In genomic region chr17:61927211-61928100, GRCh38 we compare ENCODE assay signal across 8 cellular contexts. TPM values are rescaled to one million over a fixed set of nuclear protein-coding genes. Genes with fewer than 3 reads are reported as not detected.
DNase-seq lines count a peak whose midpoint lies in the region; ATAC-seq and TF ChIP-seq lines count a peak whose summit lies in the region.

Gene INTS2, minus strand, starts transcription at chr17:61927982. Its CDS starts 1,338 bp downstream, at chr17:61926644.

- H3K4me3 ChIP-seq in esophagus squamous epithelium, result peak within 1 kb of the TSS; percentile 70 to 83 (median 76)

- peaks cover 3% of the 10 kb centered on the region for H3K27me3 Mint-ChIP-seq in activated T-cell treated with anti-CD3 and anti-CD28 coated beads, Interleukin-2, amount 50 U/mL, for 24 hours

- peak within 1 kb of the TSS; percentile 94 for H3K27ac Mint-ChIP-seq in activated T-cell treated with anti-CD3 and anti-CD28 coated beads, Interleukin-2, amount 50 U/mL, for 24 hours

- peak within 1 kb of the TSS; percentile 87 for H3K4me3 Mint-ChIP-seq in activated T-cell treated with anti-CD3 and anti-CD28 coated beads, Interleukin-2, amount 50 U/mL, for 24 hours

- peak in 3 of 4 donors; percentile 82 to 88 (median 87) for TF ChIP-seq POLR2A in esophagus squamous epithelium (IDR thresholded peaks at IDR 0.05)

- peak; percentile 73 for ATAC-seq in GM21723 (IDR thresholded peaks at IDR 0.05; ENCODE audit: unreplicated experiment)

- H3K9me3 ChIP-seq in esophagus squamous epithelium, result no peaks in the 10 kb centered on the region

- peak in 3 of 6 experiments; percentile 8 to 33 (median 9) for TF ChIP-seq CTCF in esophagus squamous epithelium (IDR thresholded peaks at IDR 0.05)

- no peaks in the 10 kb centered on the region for H3K9me3 Mint-ChIP-seq in activated T-cell treated with anti-CD3 and anti-CD28 coated beads, Interleukin-2, amount 50 U/mL, for 24 hours

- DNase-seq in DMS 273 (lab: John Stamatoyannopoulos, UW; ENCODE audit: unreplicated experiment), result peak; percentile 97
- DNase-seq in KG1 (lab: John Stamatoyannopoulos, UW), result peak; percentile 87
- peak; percentile 96 for DNase-seq in activated T-cell treated with anti-CD3 and anti-CD28 coated beads, Interleukin-2, amount 50 U/mL, for 24 hours
- DNase-seq in esophagus squamous epithelium (lab: John Stamatoyannopoulos, UW), result peak; percentile 60
- DNase-seq in myocyte (ENCODE audit: low read depth), result peak; percentile 98
- DNase-seq in stimulated activated CD8-positive, alpha-beta memory T cell treated with anti-CD3 and anti-CD28 coated beads, Interleukin-7, amount 100 ng/mL, for 4 hours (ENCODE audit: low read depth in 2 of 2), result peak; percentile 91 to 94

- H3K36me3 ChIP-seq in esophagus squamous epithelium, result peaks cover 0 to 29% (median 12%) of the 10 kb centered on the region in 3 donors

- H3K27ac ChIP-seq in esophagus squamous epithelium, result peak within 1 kb of the TSS; percentile 83 to 93 (median 90)

- no peaks in the 10 kb centered on the region for H3K27me3 ChIP-seq in esophagus squamous epithelium

- H3K36me3 Mint-ChIP-seq in activated T-cell treated with anti-CD3 and anti-CD28 coated beads, Interleukin-2, amount 50 U/mL, for 24 hours (ENCODE audit: low read depth), result peaks cover 45% of the 10 kb centered on the region

- peaks cover 19% of the 10 kb centered on the region for H3K4me1 Mint-ChIP-seq in activated T-cell treated with anti-CD3 and anti-CD28 coated beads, Interleukin-2, amount 50 U/mL, for 24 hours (ENCODE audit: low read depth)

- intact Hi-C loops in esophagus squamous epithelium (cut with DNase I), result no loop called here

- H3K4me1 ChIP-seq in esophagus squamous epithelium, result peaks cover 6 to 24% (median 8%) of the 10 kb centered on the region in 3 donors

- 0% methylated on average over 17 to 32 of the region's 58 CpGs for WGBS in esophagus squamous epithelium, 2 donors

TF ChIP-seq in PFSK-1, 5 proteins besides CTCF, POLR2A, EP300 and RAD21:
- peak; percentile 99 for TF ChIP-seq POLR2AphosphoS5 (IDR thresholded peaks at IDR 0.05; ENCODE audit: low read depth, low read length)
- peak; percentile 93 for TF ChIP-seq TAF1 (IDR thresholded peaks at IDR 0.05; ENCODE audit: borderline replicate concordance, insufficient read depth, low read length)
- no peak for TF ChIP-seq REST (IDR thresholded peaks at IDR 0.05; ENCODE audit: insufficient read depth in 1 of 2, low read depth in 2 of 2, low read length in 2 of 2)
- TF ChIP-seq FOXP2 (optimal IDR thresholded peaks at IDR 0.05; ENCODE audit: borderline replicate concordance, extremely low read depth, extremely low read length, insufficient read depth), result peak; percentile 13
- TF ChIP-seq SIN3A (IDR thresholded peaks at IDR 0.05; ENCODE audit: borderline replicate concordance, insufficient read depth, low read length), result no peak
TF ChIP-seq in PFSK-1: peak in this region for 3.

RNA-seq across cellular contexts. Expression of gene INTS2, which starts in this region (rescaled TPM):
- polyA plus RNA-seq in PFSK-1 (2012; ENCODE audit: insufficient read length, low read depth), result 4.4 TPM
- total RNA-seq in esophagus squamous epithelium, result 10 to 100 TPM in 3 of 4 donors, 1 to 10 TPM in 1; 7.6 to 11.8 (median 10.7) TPM
- total RNA-seq in myocyte, result 16.6 and 19.0 TPM in 2 replicates
- polyA plus RNA-seq in myocyte (2012), result 3.4 TPM

Comparison
In these comparisons a context has a peak if more than half of its experiments do, and no peak if none do; other contexts are left out.
1. Peak in every context shown above with its lines: DNase-seq, ATAC-seq, H3K4me3 ChIP-seq and H3K27ac ChIP-seq.